24 cellular contexts compared by ENCODE assay signal in genomic region chr1:168419746-168420145, GRCh38.
DNase-seq lines count a peak whose midpoint lies in the region; ATAC-seq and TF ChIP-seq lines count a peak whose summit lies in the region.
"Had no signal": no experiment of that assay in that cellular context is flagged by ENCODE, and none has a peak within 500 bp of the region (broad histone marks: within the 10 kb centered on the region; RNA-seq: fewer than 3 reads in every experiment).

No MANE protein-coding gene starts in this region.

- no peak for TF ChIP-seq RAD21 in SK-N-SH (IDR thresholded peaks at IDR 0.05; ENCODE audit: low read length)

- intact Hi-C loops in activated naive CD4-positive, alpha-beta T cell treated with anti-CD3 and anti-CD28 coated beads for 36 hours (cut with micrococcal nuclease) = loop anchor here (5.0 kb wide), 1 partner anchor 77 kb away; no protein-coding TSS in a partner anchor

- CTCF ChIA-PET in SK-N-SH (lab: Yijun Ruan, JAX) = no interaction called here
- CTCF ChIA-PET in activated naive CD4-positive, alpha-beta T cell treated with anti-CD3 and anti-CD28 coated beads for 36 hours (lab: Charles Lee) = interaction anchor here (1.7 kb wide), 1 partner anchor 20 kb away, joined by 6 read pairs; no protein-coding TSS in a partner anchor

- peak overlapping the region; percentile 4; the same call in 1 of the 2 replicates for H2AFZ ChIP-seq in SK-N-SH (ENCODE audit: low read depth)
- H2AFZ ChIP-seq: neural progenitor cell, PC-9 had no signal

- peak overlapping the region; percentile 24 to 75; a peak in 3 of 4 replicates for H3K27ac ChIP-seq in SK-N-SH (ENCODE audit: low read depth in 2 of 2, low read length in 1 of 2)
- peak overlapping the region; percentile 61 for H3K27ac ChIP-seq in effector memory CD4-positive, alpha-beta T cell (ENCODE audit: insufficient read depth, low read length, poor library complexity, severe bottlenecking)
- H3K27ac ChIP-seq: C4-2B, foreskin keratinocyte, neural progenitor cell, PC-9, SJSA1, suprapubic skin had no signal

- no peak overlapping the region for H3K4me3 Mint-ChIP-seq in activated naive CD4-positive, alpha-beta T cell treated with anti-CD3 and anti-CD28 coated beads for 36 hours
- H3K4me3 Mint-ChIP-seq: activated CD4-positive, alpha-beta T cell treated with anti-CD3 and anti-CD28 coated beads, Interleukin-2, amount 10 ng/mL, durations not matched to agents 7 days and 5 days; neural progenitor cell had no signal

- H3K9me3 ChIP-seq in SK-N-SH = no peaks in the 10 kb centered on the region
- no peaks in the 10 kb centered on the region for H3K9me3 ChIP-seq in effector memory CD4-positive, alpha-beta T cell (ENCODE audit: control insufficient read depth, low read length)
- H3K9me3 ChIP-seq: SJSA1, suprapubic skin had no signal

- peak; percentile 77 for DNase-seq in A172 (ENCODE audit: low spot score)
- DNase-seq in EH (ENCODE audit: low read depth) = peak; percentile 44
- no peak for DNase-seq in SK-N-SH
- no peak for DNase-seq in effector memory CD4-positive, alpha-beta T cell
- DNase-seq in activated naive CD4-positive, alpha-beta T cell treated with anti-CD3 and anti-CD28 coated beads for 36 hours = no peak
- no peak for DNase-seq in stimulated activated naive CD8-positive, alpha-beta T cell treated with anti-CD3 and anti-CD28 coated beads, Interleukin-15, Interleukin-2, amounts not matched to agents 100 U/mL and 50 U/mL, for 24 hours
- DNase-seq in NCI-H524 (lab: John Stamatoyannopoulos, UW) = no peak
- DNase-seq: activated CD4-positive, alpha-beta T cell treated with anti-CD3 and anti-CD28 coated beads, Interleukin-2, amount 10 ng/mL, durations not matched to agents 7 days and 5 days; activated CD8-positive, alpha-beta memory T cell treated with anti-CD3 and anti-CD28 coated beads, Interleukin-2, amount 50 U/mL, for 48 hours; activated gamma-delta T cell; caudate nucleus; GDM1; NCI-H1092 treated with DMSO at 0.1 percent for 48 hours; NCI-H1930; NCI-H345; PC-9; stimulated activated CD4-positive, alpha-beta T cell treated with anti-CD3 and anti-CD28 coated beads, Interleukin-1b, Interleukin-23, amount 100 ng/mL, for 48 hours; T-helper 2 cell had no signal

- H3K4me2 ChIP-seq in SK-N-SH = peak overlapping the region; percentile 21; the same call in 1 of the 2 replicates
- H3K4me2 ChIP-seq: neural progenitor cell, PC-9 had no signal

- H3K9me2 ChIP-seq in SK-N-SH = no peaks in the 10 kb centered on the region

- TF ChIP-seq CTCF in SK-N-SH (IDR thresholded peaks at IDR 0.05) = no peak

- H4K20me1 ChIP-seq in SK-N-SH (ENCODE audit: insufficient read depth) = no peaks in the 10 kb centered on the region

- peaks cover 13% of the 10 kb centered on the region for H3K4me1 Mint-ChIP-seq in activated naive CD4-positive, alpha-beta T cell treated with anti-CD3 and anti-CD28 coated beads for 36 hours (ENCODE audit: low read depth)
- H3K4me1 Mint-ChIP-seq: neural progenitor cell had no signal

- H3K79me2 ChIP-seq in SK-N-SH (ENCODE audit: insufficient read depth) = no peaks in the 10 kb centered on the region

- no peaks in the 10 kb centered on the region for H3K9me3 Mint-ChIP-seq in activated naive CD4-positive, alpha-beta T cell treated with anti-CD3 and anti-CD28 coated beads for 36 hours
- H3K9me3 Mint-ChIP-seq: neural progenitor cell had no signal

- no peak overlapping the region for H3K4me3 ChIP-seq in SK-N-SH (ENCODE audit: low read depth in 2 of 2, low read length in 1 of 2)
- H3K4me3 ChIP-seq in effector memory CD4-positive, alpha-beta T cell (ENCODE audit: insufficient read depth, low read depth, low read length, poor library complexity, severe bottlenecking) = no peak overlapping the region
- H3K4me3 ChIP-seq: neural progenitor cell, PC-9, SJSA1, suprapubic skin had no signal

- H3K9ac ChIP-seq in SK-N-SH = no peak overlapping the region
- H3K9ac ChIP-seq: neural progenitor cell had no signal

- no peaks in the 10 kb centered on the region for H3K36me3 ChIP-seq in SK-N-SH (replicated peaks in 1 of 2; ENCODE audit: control insufficient read depth in 1 of 2, insufficient read depth in 2 of 2, low read length in 1 of 2)
- H3K36me3 ChIP-seq in effector memory CD4-positive, alpha-beta T cell (ENCODE audit: control insufficient read depth, insufficient read depth, low read length) = no peaks in the 10 kb centered on the region
- H3K36me3 ChIP-seq: neural progenitor cell, SJSA1, suprapubic skin had no signal

- TF ChIP-seq EP300 in SK-N-SH (IDR thresholded peaks at IDR 0.05; ENCODE audit: borderline replicate concordance in 1 of 2, low read depth in 1 of 2, low read length in 1 of 2) = no peak

- no peaks in the 10 kb centered on the region for H3K36me3 Mint-ChIP-seq in activated naive CD4-positive, alpha-beta T cell treated with anti-CD3 and anti-CD28 coated beads for 36 hours (ENCODE audit: low read depth)
- H3K36me3 Mint-ChIP-seq: neural progenitor cell had no signal

- H3F3A ChIP-seq in SK-N-SH (replicated peaks; ENCODE audit: insufficient read depth) = no peaks in the 10 kb centered on the region

- H3K27ac Mint-ChIP-seq in activated naive CD4-positive, alpha-beta T cell treated with anti-CD3 and anti-CD28 coated beads for 36 hours = no peak overlapping the region
- H3K27ac Mint-ChIP-seq: neural progenitor cell had no signal

- peaks cover 0 to 9% of the 10 kb centered on the region in 2 experiments; a peak in 3 of 4 replicates for H3K4me1 ChIP-seq in SK-N-SH (ENCODE audit: control insufficient read depth in 1 of 2, insufficient read depth in 2 of 2, low read depth in 1 of 2, low read length in 1 of 2)
- H3K4me1 ChIP-seq in effector memory CD4-positive, alpha-beta T cell (ENCODE audit: control insufficient read depth, insufficient read depth, low read length, poor library complexity, severe bottlenecking) = peaks cover 6% of the 10 kb centered on the region
- H3K4me1 ChIP-seq: foreskin keratinocyte, neural progenitor cell, SJSA1, suprapubic skin had no signal

- H3K27me3 ChIP-seq in SK-N-SH (ENCODE audit: insufficient read depth) = no peaks in the 10 kb centered on the region
- H3K27me3 ChIP-seq in effector memory CD4-positive, alpha-beta T cell (replicated peaks; ENCODE audit: control insufficient read depth, insufficient read depth, low read length, poor library complexity, severe bottlenecking) = no peaks in the 10 kb centered on the region
- H3K27me3 ChIP-seq: neural progenitor cell, suprapubic skin had no signal

- POLR2A ChIA-PET in SK-N-SH (lab: Yijun Ruan, JAX) = no interaction called here

- H3K27me3 Mint-ChIP-seq in activated naive CD4-positive, alpha-beta T cell treated with anti-CD3 and anti-CD28 coated beads for 36 hours (ENCODE audit: low read depth) = no peaks in the 10 kb centered on the region
- H3K27me3 Mint-ChIP-seq: activated CD4-positive, alpha-beta T cell treated with anti-CD3 and anti-CD28 coated beads, Interleukin-2, amount 10 ng/mL, durations not matched to agents 7 days and 5 days had no signal

- ATAC-seq in HG03354 (IDR thresholded peaks at IDR 0.05; ENCODE audit: poor library complexity, severe bottlenecking, unreplicated experiment) = no peak
- no peak for ATAC-seq in stimulated activated naive CD8-positive, alpha-beta T cell treated with anti-CD3 and anti-CD28 coated beads, Interleukin-15, Interleukin-2, amounts not matched to agents 100 U/mL and 50 U/mL, for 24 hours
- ATAC-seq: foreskin keratinocyte had no signal

- WGBS in SK-N-SH (ENCODE audit: low lambda C conversion rate) = 29% methylated on average over 4 of the region's 4 CpGs

TF ChIP-seq in SK-N-SH, 30 proteins besides CTCF, POLR2A, EP300 and RAD21 (continues in another document):
- TF ChIP-seq GATA2 (CRISPR knock-in tag; IDR thresholded peaks at IDR 0.05) (no peak), TAF1 (IDR thresholded peaks at IDR 0.05; ENCODE audit: borderline replicate concordance, low read depth, low read length) (no peak), POLR2AphosphoS5 (IDR thresholded peaks at IDR 0.05; ENCODE audit: low read depth, low read length) (no peak), FOSL2 (IDR thresholded peaks at IDR 0.05; ENCODE audit: borderline replicate concordance, low read depth) (peak; percentile 67; the same call in 1 of the 2 replicates), PBX3 (IDR thresholded peaks at IDR 0.05) (peak; percentile 18; the same call in 1 of the 2 replicates), TCF12 (IDR thresholded peaks at IDR 0.05) (peak; percentile 53; the same call in 1 of the 2 replicates), ZBTB33 (IDR thresholded peaks at IDR 0.05; ENCODE audit: borderline replicate concordance, low read depth) (no peak), TEAD4 (IDR thresholded peaks at IDR 0.05; ENCODE audit: borderline replicate concordance, insufficient read depth) (peak; percentile 22; the same call in 1 of the 2 replicates), NFIC (IDR thresholded peaks at IDR 0.05; ENCODE audit: borderline replicate concordance) (peak; percentile 6; the same call in 1 of the 2 replicates), MEF2A (IDR thresholded peaks at IDR 0.05; ENCODE audit: borderline replicate concordance, low read depth) (no peak), CHD2 (IDR thresholded peaks at IDR 0.05; ENCODE audit: low read length, partially characterized antibody) (no peak), RXRA (IDR thresholded peaks at IDR 0.05; ENCODE audit: borderline replicate concordance, low read depth) (no peak; the same call in 1 of the 2 replicates)

Comparison
In these comparisons a context has a peak if more than half of its experiments do, and no peak if none do; other contexts are left out.
1. DNase-seq: peak in A172 (single experiment) and EH (single experiment); none in SK-N-SH (single experiment), effector memory CD4-positive, alpha-beta T cell (0 of 3), activated naive CD4-positive, alpha-beta T cell treated with anti-CD3 and anti-CD28 coated beads for 36 hours (single experiment), stimulated activated naive CD8-positive, alpha-beta T cell treated with anti-CD3 and anti-CD28 coated beads, Interleukin-15, Interleukin-2, amounts not matched to agents 100 U/mL and 50 U/mL, for 24 hours (single experiment) and NCI-H524 (0 of 2).